Comparison of ENCODE assay signal across 20 cellular contexts in genomic region chr13:79434578-79434977, GRCh38. TPM values are rescaled to one million over a fixed set of nuclear protein-coding genes. Genes with fewer than 3 reads are reported as not detected.
A peak's percentile ranks its signal among the peaks of the same experiment; 100 is the strongest.
DNase-seq lines count a peak whose midpoint lies in the region; TF ChIP-seq lines count a peak whose summit lies in the region.
"Had no signal": no experiment of that assay in that cellular context is flagged by ENCODE, and none has a peak within 500 bp of the region (broad histone marks: within the 10 kb centered on the region; RNA-seq: fewer than 3 reads in every experiment).

No MANE protein-coding gene starts in this region.

- H3K4me1 ChIP-seq in right atrium auricular region: no peaks in the 10 kb centered on the region
- H3K4me1 ChIP-seq: BE2C, gastrocnemius medialis had no signal

- TF ChIP-seq CTCF in choroid plexus epithelial cell (conservative IDR thresholded peaks at IDR 0.05; ENCODE audit: low read depth, low read length) (no peak), right atrium auricular region (IDR thresholded peaks at IDR 0.05) (no peak)

- no peaks in the 10 kb centered on the region for H3K36me3 ChIP-seq in right atrium auricular region
- H3K36me3 ChIP-seq: BE2C, gastrocnemius medialis had no signal

- intact Hi-C loops in head of caudate nucleus (cut with DNase I): no loop called here

- H3K4me3 ChIP-seq in choroid plexus epithelial cell (ENCODE audit: low read depth, low read length) (no peak overlapping the region), right atrium auricular region (no peak overlapping the region)
- H3K4me3 ChIP-seq: gastrocnemius medialis had no signal

- no peaks in the 10 kb centered on the region for H3K9me3 ChIP-seq in right atrium auricular region
- H3K9me3 ChIP-seq: BE2C, gastrocnemius medialis had no signal

- DNase-seq in EH (ENCODE audit: low read depth): peak; percentile 75
- DNase-seq in NCI-H2171 (lab: John Stamatoyannopoulos, UW): peak; percentile 10
- DNase-seq in choroid plexus epithelial cell (ENCODE audit: low read depth): peak; percentile 22
- DNase-seq in non-pigmented ciliary epithelial cell (ENCODE audit: low read depth): peak; percentile 11
- no peak for DNase-seq in right atrium auricular region (ENCODE audit: low spot score)
- no peak for DNase-seq in head of caudate nucleus
- DNase-seq in cerebellum (ENCODE audit: low spot score): no peak
- no peak for DNase-seq in HPDE6-E6E7 (ENCODE audit: extremely low spot score)
- DNase-seq: activated CD4-positive, alpha-beta T cell treated with anti-CD3 and anti-CD28 coated beads for 1 hour; activated T-cell treated with anti-CD3 and anti-CD28 coated beads, Interleukin-2, amount 50 U/mL, for 4 hours; BE2C; DMS79; gastrocnemius medialis; immature natural killer cell; NCI-H2029 treated with DMSO at 0.1 percent for 48 hours; NCI-H82; occipital lobe; RPMI8226; small intestine; T-helper 17 cell had no signal

- H3K27ac ChIP-seq in right atrium auricular region: no peak overlapping the region
- H3K27ac ChIP-seq: gastrocnemius medialis had no signal

- H3K27me3 ChIP-seq in right atrium auricular region: no peaks in the 10 kb centered on the region
- H3K27me3 ChIP-seq: BE2C, gastrocnemius medialis had no signal

RNA-seq across cellular contexts. Expression of gene RBM26, which starts 28.5 kb away (rescaled TPM):
- total RNA-seq in right atrium auricular region (10 to 100 TPM; 19.0 to 19.1 TPM), cerebellum (71.5 TPM)

RNA-seq across cellular contexts. Expression of gene NDFIP2, which starts 46.4 kb away (rescaled TPM):
- total RNA-seq in right atrium auricular region (10 to 100 TPM; 27.8 to 29.0 TPM), cerebellum (28.9 TPM)

Comparison
In these comparisons a context has a peak if more than half of its experiments do, and no peak if none do; other contexts are left out.
1. DNase-seq: peak in EH (single experiment), NCI-H2171 (single experiment), choroid plexus epithelial cell (single experiment) and non-pigmented ciliary epithelial cell (single experiment); none in right atrium auricular region (single experiment), head of caudate nucleus (0 of 42), cerebellum (single experiment) and HPDE6-E6E7 (single experiment).